8 cellular contexts compared by ENCODE assay signal in the genomic region with DNA sequence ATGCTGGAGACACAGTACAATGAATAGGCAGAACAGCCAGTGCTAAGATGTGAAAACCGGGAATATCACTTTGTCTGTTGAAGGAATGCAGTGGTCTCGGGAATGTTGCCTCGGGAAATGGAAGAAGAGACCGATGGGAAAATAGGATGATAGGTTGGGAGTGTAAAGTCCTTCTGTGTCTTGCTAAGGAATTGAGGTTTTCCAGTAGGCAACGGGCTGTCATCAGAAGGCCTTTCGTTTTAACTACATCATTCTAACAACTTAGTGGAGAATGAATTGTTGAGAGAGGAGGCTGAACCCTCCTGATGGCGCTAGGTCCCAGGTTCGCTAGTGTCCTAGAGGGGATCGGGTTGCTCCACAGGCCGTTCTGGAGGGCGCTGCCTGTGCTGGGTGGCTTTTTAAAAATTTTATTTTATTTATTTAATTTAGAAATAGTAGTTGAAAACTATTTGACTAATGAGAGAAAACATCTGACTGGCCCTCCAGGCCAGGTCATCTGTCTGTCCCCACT. TPM values are rescaled to one million over a fixed set of nuclear protein-coding genes. Genes with fewer than 3 reads are reported as not detected.
DNase-seq lines count a peak whose midpoint lies in the region; ATAC-seq and TF ChIP-seq lines count a peak whose summit lies in the region.

No MANE protein-coding gene starts in this region.

- H3K9me3 ChIP-seq in ascending aorta (no peaks in the 10 kb centered on the region), right lobe of liver (no peaks in the 10 kb centered on the region), thymus (ENCODE audit: control insufficient read depth) (no peaks in the 10 kb centered on the region)

- ATAC-seq in right lobe of liver (no peak), HG02763 (IDR thresholded peaks at IDR 0.05; ENCODE audit: unreplicated experiment) (no peak), HG02884 (IDR thresholded peaks at IDR 0.05; ENCODE audit: unreplicated experiment) (no peak)

- H3K27me3 ChIP-seq in ascending aorta (no peaks in the 10 kb centered on the region), right lobe of liver (no peaks in the 10 kb centered on the region), thymus (ENCODE audit: control insufficient read depth, insufficient read depth) (no peaks in the 10 kb centered on the region)

- DNase-seq in NCI-H1105 treated with DMSO at 0.1 percent for 48 hours (lab: John Stamatoyannopoulos, UW) = peak; percentile 64
- DNase-seq in NCI-H1105 (lab: John Stamatoyannopoulos, UW) = no peak
- DNase-seq in M059J (ENCODE audit: low read depth) = peak; percentile 46
- no peak for DNase-seq in ascending aorta (ENCODE audit: low spot score in 2 of 2)
- no peak for DNase-seq in right lobe of liver

- H3K4me3 ChIP-seq in ascending aorta (peak overlapping the region; percentile 72 to 87), right lobe of liver (peak overlapping the region; percentile 58 to 72 (median 68)), thymus (ENCODE audit: low read length) (peak overlapping the region; percentile 81)

- H3K4me1 ChIP-seq in ascending aorta (peaks cover 0 to 3% of the 10 kb centered on the region in 2 donors), right lobe of liver (no peaks in the 10 kb centered on the region), thymus (ENCODE audit: control insufficient read depth, insufficient read depth, low read length) (peaks cover 3% of the 10 kb centered on the region)

- TF ChIP-seq POLR2A in right lobe of liver (IDR thresholded peaks at IDR 0.05) = no peak

- H3K36me3 ChIP-seq in ascending aorta = peaks cover 0 to 4% of the 10 kb centered on the region in 2 donors
- no peaks in the 10 kb centered on the region for H3K36me3 ChIP-seq in right lobe of liver
- peaks cover 8% of the 10 kb centered on the region for H3K36me3 ChIP-seq in thymus (ENCODE audit: control insufficient read depth, insufficient read depth)

- TF ChIP-seq CTCF in ascending aorta (IDR thresholded peaks at IDR 0.05) (no peak), right lobe of liver (IDR thresholded peaks at IDR 0.05) (no peak)

- 17% methylated on average over 11 of the region's 11 CpGs for WGBS in right lobe of liver (ENCODE audit: insufficient coverage, low coverage, low lambda C conversion rate, missing lambda C conversion rate)
- WGBS in thymus = 23% methylated on average over 11 of the region's 11 CpGs

- peak overlapping the region; percentile 90 to 92 for H3K27ac ChIP-seq in ascending aorta
- peak overlapping the region in 2 of 3 donors; percentile 64 to 68 for H3K27ac ChIP-seq in right lobe of liver
- H3K27ac ChIP-seq in thymus (ENCODE audit: low read depth) = no peak overlapping the region

- intact Hi-C loops in ascending aorta (cut with DNase I) = loop anchor here (2.0 to 10.0 kb wide), 5 partner anchors 122 to 665 kb away; partner anchors contain the start of genes BRCC3, CMC4, MTCP1 and VAMP7
- intact Hi-C loops in right lobe of liver (cut with DNase I) = no loop called here

RNA-seq across cellular contexts. Expression of gene VBP1, which starts 0.7 kb away (rescaled TPM):
- 166 and 214 TPM in 2 replicates for total RNA-seq in M059J (2014; rRNA removed; shearing (Covaris generic))
- total RNA-seq in ascending aorta = 11.2 TPM
- total RNA-seq in right lobe of liver = 10 to 100 TPM; 14.5 to 18.9 (median 16.8) TPM
- 61.1 TPM for polyA plus RNA-seq in thymus

RNA-seq across cellular contexts. Expression of gene RAB39B, which starts 47.3 kb away (rescaled TPM):
- total RNA-seq in M059J (2014; rRNA removed; shearing (Covaris generic)) = 0.17 TPM in 1 of 2 replicates, not detected in the other
- total RNA-seq in ascending aorta = not detected
- total RNA-seq in right lobe of liver = under 1 TPM in 4 of 6 experiments, not detected in 2; 0.05 to 0.11 (median 0.06) TPM
- 8.1 TPM for polyA plus RNA-seq in thymus

Comparison
In these comparisons a context has a peak if more than half of its experiments do, and no peak if none do; other contexts are left out.
1. DNase-seq: peak in NCI-H1105 treated with DMSO at 0.1 percent for 48 hours (single experiment) and M059J (single experiment); none in NCI-H1105 (single experiment), ascending aorta (0 of 2) and right lobe of liver (0 of 3).
2. Peak in every context shown above with its lines, with median percentiles within 50 percentile points of each other: H3K4me3 ChIP-seq.